ENCODE assay signal across 28 cellular contexts in the genomic region with DNA sequence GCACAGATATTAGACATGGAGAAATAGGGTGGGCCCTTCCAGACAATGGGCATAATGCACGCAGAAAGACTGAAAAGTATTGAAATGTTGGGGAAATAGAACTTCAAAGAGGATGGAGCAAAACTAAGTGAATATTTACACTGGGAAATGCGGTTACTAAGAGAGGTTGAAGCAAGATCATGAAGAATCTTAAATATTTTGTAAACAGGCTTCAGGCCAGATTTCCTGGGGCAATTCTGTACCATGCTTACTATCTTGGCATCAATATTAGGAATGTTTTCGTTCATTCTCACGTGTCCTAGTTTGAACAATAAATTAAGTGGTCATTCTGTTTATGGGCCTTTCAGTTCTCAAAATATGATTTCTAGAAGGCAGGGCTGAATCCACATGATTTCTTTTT.
DNase-seq lines count a peak whose midpoint lies in the region; ATAC-seq, FAIRE-seq and TF ChIP-seq lines count a peak whose summit lies in the region.
"Had no signal": no experiment of that assay in that cellular context is flagged by ENCODE, and none has a peak within 500 bp of the region (broad histone marks: within the 10 kb centered on the region; RNA-seq: fewer than 3 reads in every experiment).

No MANE protein-coding gene starts in this region.

- ATAC-seq in esophagus mucosa: no peak
- ATAC-seq: activated T-cell treated with anti-CD3 and anti-CD28 coated beads, Interleukin-2, amount 50 U/mL, for 72 hours; naive thymus-derived CD8-positive, alpha-beta T cell; right lobe of liver had no signal

- DNase-seq in AG20443 (ENCODE audit: low spot score) (peak; percentile 11), LNCaP clone FGC (ENCODE audit: low read depth) (peak; percentile 51), bronchial epithelial cell (ENCODE audit: low read depth) (peak; percentile 31), mesothelial cell of epicardium (ENCODE audit: low spot score in 2 of 2, unreplicated experiment in 2 of 2) (no peak), occipital lobe (lab: John Stamatoyannopoulos, UW) (no peak), endodermal cell (no peak)
- DNase-seq in activated naive CD4-positive, alpha-beta T cell treated with anti-CD3 and anti-CD28 coated beads, Interleukin-2, amount 10 ng/mL, durations not matched to agents 7 days and 5 days: no peak
- DNase-seq: activated CD4-positive, alpha-beta T cell treated with anti-CD3 and anti-CD28 coated beads for 48 hours; activated naive CD4-positive, alpha-beta T cell treated with anti-CD3 and anti-CD28 coated beads, Interleukin-2, amount 50 U/mL, for 16 hours; activated T-cell treated with anti-CD3 and anti-CD28 coated beads, Interleukin-2, amount 50 U/mL, for 72 hours; DMS 273 treated with DMSO at 0.1 percent for 48 hours; effector CD4-positive, alpha-beta T cell; GDM1; glutamatergic neuron; naive thymus-derived CD8-positive, alpha-beta T cell; NCI-H1048; NCI-H2029 treated with DMSO at 0.1 percent for 48 hours; NCI-H446; ovary; right lobe of liver; stimulated activated CD8-positive, alpha-beta memory T cell treated with anti-CD3 and anti-CD28 coated beads, Interleukin-4, amount 100 ng/mL, for 48 hours; T-helper 2 cell; upper lobe of left lung had no signal

- H3K4me3 Mint-ChIP-seq in mesothelial cell of epicardium (no peak overlapping the region), endodermal cell (no peak overlapping the region)
- H3K4me3 Mint-ChIP-seq in activated naive CD4-positive, alpha-beta T cell treated with anti-CD3 and anti-CD28 coated beads, Interleukin-2, amount 10 ng/mL, durations not matched to agents 7 days and 5 days: no peak overlapping the region
- H3K4me3 Mint-ChIP-seq: activated T-cell treated with anti-CD3 and anti-CD28 coated beads, Interleukin-2, amount 50 U/mL, for 72 hours; naive thymus-derived CD8-positive, alpha-beta T cell had no signal

- H3K36me3 ChIP-seq in bronchial epithelial cell (ENCODE audit: control insufficient read depth, insufficient read depth, low read length) (no peaks in the 10 kb centered on the region), endodermal cell (ENCODE audit: control insufficient read depth, insufficient read depth, low read length) (no peaks in the 10 kb centered on the region)
- H3K36me3 ChIP-seq: ascending aorta, HAP-1, ovary, right lobe of liver, upper lobe of left lung had no signal

- H3K27me3 ChIP-seq in bronchial epithelial cell (ENCODE audit: control insufficient read depth, insufficient read depth, low read length) (no peaks in the 10 kb centered on the region), endodermal cell (ENCODE audit: control insufficient read depth, insufficient read depth, low read length, poor library complexity, severe bottlenecking) (no peaks in the 10 kb centered on the region)
- H3K27me3 ChIP-seq: ascending aorta, right lobe of liver, upper lobe of left lung had no signal

- CTCF ChIA-PET in activated naive CD4-positive, alpha-beta T cell treated with anti-CD3 and anti-CD28 coated beads, Interleukin-2, amount 10 ng/mL, durations not matched to agents 7 days and 5 days (lab: Charles Lee): interaction anchor here (0.6 kb wide), 1 partner anchor 9 kb away, joined by 3 read pairs; no protein-coding TSS in a partner anchor

- H3K36me3 Mint-ChIP-seq in mesothelial cell of epicardium: no peaks in the 10 kb centered on the region
- no peaks in the 10 kb centered on the region for H3K36me3 Mint-ChIP-seq in activated naive CD4-positive, alpha-beta T cell treated with anti-CD3 and anti-CD28 coated beads, Interleukin-2, amount 10 ng/mL, durations not matched to agents 7 days and 5 days
- H3K36me3 Mint-ChIP-seq in endodermal cell (ENCODE audit: low read depth): no peaks in the 10 kb centered on the region
- H3K36me3 Mint-ChIP-seq: naive thymus-derived CD8-positive, alpha-beta T cell had no signal

- H3K9me3 Mint-ChIP-seq in mesothelial cell of epicardium: peaks cover 9% of the 10 kb centered on the region
- H3K9me3 Mint-ChIP-seq in activated naive CD4-positive, alpha-beta T cell treated with anti-CD3 and anti-CD28 coated beads, Interleukin-2, amount 10 ng/mL, durations not matched to agents 7 days and 5 days: no peaks in the 10 kb centered on the region
- H3K9me3 Mint-ChIP-seq in endodermal cell: no peaks in the 10 kb centered on the region
- H3K9me3 Mint-ChIP-seq: activated T-cell treated with anti-CD3 and anti-CD28 coated beads, Interleukin-2, amount 50 U/mL, for 72 hours; naive thymus-derived CD8-positive, alpha-beta T cell had no signal

- TF ChIP-seq CTCF in LNCaP clone FGC (IDR thresholded peaks at IDR 0.05; ENCODE audit: control insufficient read depth, extremely low read depth, insufficient read depth): no peak
- no peak for TF ChIP-seq CTCF in bronchial epithelial cell (IDR thresholded peaks at IDR 0.05; ENCODE audit: insufficient read depth, low read length, severe bottlenecking)
- TF ChIP-seq CTCF in mesothelial cell of epicardium (IDR thresholded peaks at IDR 0.05; ENCODE audit: unreplicated experiment): no peak
- TF ChIP-seq CTCF in endodermal cell (conservative IDR thresholded peaks at IDR 0.05): no peak

- H3K9me3 ChIP-seq in endodermal cell (ENCODE audit: control insufficient read depth, low read length): no peaks in the 10 kb centered on the region
- H3K9me3 ChIP-seq: ascending aorta, HAP-1, ovary, right lobe of liver, upper lobe of left lung had no signal

- no peak overlapping the region for H3K27ac ChIP-seq in endodermal cell (ENCODE audit: low read depth, low read length)
- H3K27ac ChIP-seq: ascending aorta, KMS-11, ovary, right lobe of liver, upper lobe of left lung had no signal

- H3K4me3 ChIP-seq in LNCaP clone FGC (ENCODE audit: low read depth, low read length) (no peak overlapping the region), bronchial epithelial cell (ENCODE audit: low read depth, low read length) (no peak overlapping the region), endodermal cell (ENCODE audit: low read length) (no peak overlapping the region)
- H3K4me3 ChIP-seq: ascending aorta, HAP-1, ovary, right lobe of liver, upper lobe of left lung had no signal

- H3K27me3 Mint-ChIP-seq in mesothelial cell of epicardium (ENCODE audit: low read depth) (no peaks in the 10 kb centered on the region), endodermal cell (ENCODE audit: insufficient read depth) (no peaks in the 10 kb centered on the region)
- no peaks in the 10 kb centered on the region for H3K27me3 Mint-ChIP-seq in activated naive CD4-positive, alpha-beta T cell treated with anti-CD3 and anti-CD28 coated beads, Interleukin-2, amount 10 ng/mL, durations not matched to agents 7 days and 5 days

- H3K4me1 Mint-ChIP-seq in mesothelial cell of epicardium (peaks cover 9% of the 10 kb centered on the region), endodermal cell (no peaks in the 10 kb centered on the region)
- no peaks in the 10 kb centered on the region for H3K4me1 Mint-ChIP-seq in activated naive CD4-positive, alpha-beta T cell treated with anti-CD3 and anti-CD28 coated beads, Interleukin-2, amount 10 ng/mL, durations not matched to agents 7 days and 5 days
- H3K4me1 Mint-ChIP-seq: naive thymus-derived CD8-positive, alpha-beta T cell had no signal

- H3K9ac ChIP-seq in endodermal cell (ENCODE audit: extremely low read depth, low read length, poor library complexity, severe bottlenecking): no peak overlapping the region
- H3K9ac ChIP-seq: KMS-11 had no signal

- H3K4me1 ChIP-seq in endodermal cell (ENCODE audit: control insufficient read depth, insufficient read depth, low read length): no peaks in the 10 kb centered on the region
- H3K4me1 ChIP-seq: ascending aorta, HAP-1, right lobe of liver had no signal

- 91 to 96% methylated on average over 2 to 4 of the region's 4 CpGs for WGBS in endodermal cell (ENCODE audit: insufficient coverage in 1 of 2, insufficient read length in 1 of 2), 2 experiments

- FAIRE-seq in bronchial epithelial cell (lab: Jason Lieb, UNC): no peak
- FAIRE-seq: HTR-8/SVneo had no signal

- H3K27ac Mint-ChIP-seq in mesothelial cell of epicardium (peak overlapping the region; percentile 75), endodermal cell (no peak overlapping the region)
- no peak overlapping the region for H3K27ac Mint-ChIP-seq in activated naive CD4-positive, alpha-beta T cell treated with anti-CD3 and anti-CD28 coated beads, Interleukin-2, amount 10 ng/mL, durations not matched to agents 7 days and 5 days
- H3K27ac Mint-ChIP-seq: activated T-cell treated with anti-CD3 and anti-CD28 coated beads, Interleukin-2, amount 50 U/mL, for 72 hours; naive thymus-derived CD8-positive, alpha-beta T cell had no signal

Comparison
In these comparisons a context has a peak if more than half of its experiments do, and no peak if none do; other contexts are left out.
1. DNase-seq: peak in AG20443 (single experiment), LNCaP clone FGC (single experiment) and bronchial epithelial cell (single experiment); none in mesothelial cell of epicardium (0 of 2), activated naive CD4-positive, alpha-beta T cell treated with anti-CD3 and anti-CD28 coated beads, Interleukin-2, amount 10 ng/mL, durations not matched to agents 7 days and 5 days (single experiment), occipital lobe (single experiment) and endodermal cell (single experiment).